Comparison of ENCODE assay signal across 11 cellular contexts in genomic region chr1:47998396-47998990, GRCh38. TPM values are rescaled to one million over a fixed set of nuclear protein-coding genes. Genes with fewer than 3 reads are reported as not detected.
"Had no signal": no experiment of that assay in that cellular context is flagged by ENCODE, and none has a peak within 500 bp of the region (broad histone marks: within the 10 kb centered on the region; RNA-seq: fewer than 3 reads in every experiment).

No MANE protein-coding gene starts in this region.

- H3K9me3 ChIP-seq: breast epithelium, left lung, stomach, thoracic aorta, uterus had no signal

- H3K27ac Mint-ChIP-seq: activated naive CD4-positive, alpha-beta T cell treated with anti-CD3 and anti-CD28 coated beads, Interleukin-2, amount 50 U/mL, for 24 hours; memory B cell; T-helper 2 cell treated with Interferon-gamma antibody and Interleukin-4, amounts not matched to agents 5 μg/mL and 100 μg/mL, for 36 hours had no signal

- H3K4me1 ChIP-seq: breast epithelium, foreskin keratinocyte, parathyroid adenoma, uterus had no signal

- H3K36me3 ChIP-seq: breast epithelium, left lung, stomach, thoracic aorta, uterus had no signal

- H3K79me2 ChIP-seq: parathyroid adenoma had no signal

- DNase-seq: foreskin keratinocyte, stomach, uterus had no signal

- H3K9ac ChIP-seq: parathyroid adenoma had no signal

- H3K36me3 Mint-ChIP-seq: activated naive CD4-positive, alpha-beta T cell treated with anti-CD3 and anti-CD28 coated beads, Interleukin-2, amount 50 U/mL, for 24 hours had no signal

- H3K9me3 Mint-ChIP-seq: activated naive CD4-positive, alpha-beta T cell treated with anti-CD3 and anti-CD28 coated beads, Interleukin-2, amount 50 U/mL, for 24 hours; memory B cell; T-helper 2 cell treated with Interferon-gamma antibody and Interleukin-4, amounts not matched to agents 5 μg/mL and 100 μg/mL, for 36 hours had no signal

- H3K27ac ChIP-seq: breast epithelium, foreskin keratinocyte, left lung, parathyroid adenoma, stomach, thoracic aorta, uterus had no signal

RNA-seq across cellular contexts. Expression of gene TRABD2B, which starts 1.3 kb away (rescaled TPM):
- total RNA-seq: endothelial cell of umbilical vein had no signal
